ENCODE assay signal across 1 cellular context in genomic region chr3:196327405-196327804, GRCh38.
TF ChIP-seq lines count a peak whose summit lies in the region.

No MANE protein-coding gene starts in this region.

TF ChIP-seq in H1, 55 proteins besides CTCF, POLR2A, EP300 and RAD21:
- peak; percentile 40 for TF ChIP-seq ASH2L (IDR thresholded peaks at IDR 0.05; ENCODE audit: low read length)
- no peak for TF ChIP-seq KDM4A (IDR thresholded peaks at IDR 0.05; ENCODE audit: low read depth, low read length, severe bottlenecking)
